In genomic region chr12:14836336-14837210, GRCh38 we compare ENCODE assay signal across 12 cellular contexts. TPM values are rescaled to one million over a fixed set of nuclear protein-coding genes. Genes with fewer than 3 reads are reported as not detected.
DNase-seq lines count a peak whose midpoint lies in the region; ATAC-seq and TF ChIP-seq lines count a peak whose summit lies in the region.
"Had no signal": no experiment of that assay in that cellular context is flagged by ENCODE, and none has a peak within 500 bp of the region (broad histone marks: within the 10 kb centered on the region; RNA-seq: fewer than 3 reads in every experiment).

No MANE protein-coding gene starts in this region.

- H3K4me3 ChIP-seq in smooth muscle cell = peak overlapping the region; percentile 26
- H3K4me3 ChIP-seq: cardiac muscle cell had no signal

- no peak overlapping the region for H3K27ac Mint-ChIP-seq in WTC11
- no peak overlapping the region for H3K27ac Mint-ChIP-seq in stimulated activated naive CD8-positive, alpha-beta T cell treated with anti-CD3 and anti-CD28 coated beads, Interleukin-15, amount 100 ng/mL, for 72 hours
- H3K27ac Mint-ChIP-seq: H9 had no signal

- DNase-seq in HS-5 (ENCODE audit: low read depth) (peak; percentile 79), WTC11 (ENCODE audit: low spot score) (no peak), glomerular visceral epithelial cell (ENCODE audit: extremely low spot score) (peak; percentile 65), smooth muscle cell (lab: John Stamatoyannopoulos, UW; ENCODE audit: unreplicated experiment) (no peak), GM13977 (ENCODE audit: low spot score) (no peak), substantia nigra (lab: John Stamatoyannopoulos, UW) (no peak)
- no peak for DNase-seq in stimulated activated naive CD8-positive, alpha-beta T cell treated with anti-CD3 and anti-CD28 coated beads, Interleukin-15, amount 100 ng/mL, for 72 hours
- DNase-seq: activated CD4-positive, alpha-beta T cell treated with anti-CD3 and anti-CD28 coated beads, Interleukin-2, amount 50 U/mL, for 1 hour; H9; NCI-H774 had no signal

- H3K79me2 ChIP-seq in smooth muscle cell (ENCODE audit: low read depth) = peaks cover 26% of the 10 kb centered on the region

- CTCF ChIA-PET in WTC11 (lab: Charles Lee) = interaction anchor here (0.6 to 0.7 kb wide), 2 partner anchors 33 to 66 kb away, joined by 3 read pairs; partner anchors contain the start of genes C12orf60 and WBP11

- H3K4me3 Mint-ChIP-seq in WTC11 = no peak overlapping the region
- no peak overlapping the region for H3K4me3 Mint-ChIP-seq in stimulated activated naive CD8-positive, alpha-beta T cell treated with anti-CD3 and anti-CD28 coated beads, Interleukin-15, amount 100 ng/mL, for 72 hours
- H3K4me3 Mint-ChIP-seq: H9 had no signal

- peak overlapping the region; percentile 87 for H3K9ac ChIP-seq in smooth muscle cell (ENCODE audit: low read depth)

- POLR2A ChIA-PET in WTC11 (lab: Charles Lee) = interaction anchor here (0.5 kb wide), 1 partner anchor 1049 kb away, joined by 3 read pairs; no protein-coding TSS in a partner anchor

- peaks cover 36% of the 10 kb centered on the region for H3F3A ChIP-seq in smooth muscle cell (ENCODE audit: low read depth)

- in situ Hi-C loops in GM13977 (cut with MboI; ENCODE audit: low pct_unique_long_range_greater_than_20kb, low sequenced_read_pairs, unreplicated experiment) = no loop called here

- H3K9me3 ChIP-seq in smooth muscle cell (replicated peaks; ENCODE audit: low read depth) = no peaks in the 10 kb centered on the region

- peaks cover 11% of the 10 kb centered on the region for H3K4me1 ChIP-seq in smooth muscle cell (ENCODE audit: low read depth)

- peak; percentile 30; the same call in 1 of the 2 replicates for ATAC-seq in WTC11
- ATAC-seq in GM18519 (IDR thresholded peaks at IDR 0.05; ENCODE audit: low FRiP score, unreplicated experiment) = no peak
- no peak for ATAC-seq in stimulated activated naive CD8-positive, alpha-beta T cell treated with anti-CD3 and anti-CD28 coated beads, Interleukin-15, amount 100 ng/mL, for 72 hours

- H2AFZ ChIP-seq in smooth muscle cell (ENCODE audit: low read depth) = no peak overlapping the region

- H3K27me3 ChIP-seq in smooth muscle cell (ENCODE audit: low read depth) = no peaks in the 10 kb centered on the region
- H3K27me3 ChIP-seq: cardiac muscle cell had no signal

- H3K36me3 ChIP-seq in smooth muscle cell (ENCODE audit: low read depth) = no peaks in the 10 kb centered on the region
- H3K36me3 ChIP-seq: cardiac muscle cell had no signal

- peaks cover 6% of the 10 kb centered on the region for H3K36me3 Mint-ChIP-seq in WTC11

- no peaks in the 10 kb centered on the region for H3K27me3 Mint-ChIP-seq in WTC11 (ENCODE audit: low read depth)
- H3K27me3 Mint-ChIP-seq in stimulated activated naive CD8-positive, alpha-beta T cell treated with anti-CD3 and anti-CD28 coated beads, Interleukin-15, amount 100 ng/mL, for 72 hours = peaks cover 25% of the 10 kb centered on the region

- peaks cover 11% of the 10 kb centered on the region for H3K9me3 Mint-ChIP-seq in WTC11
- H3K9me3 Mint-ChIP-seq in stimulated activated naive CD8-positive, alpha-beta T cell treated with anti-CD3 and anti-CD28 coated beads, Interleukin-15, amount 100 ng/mL, for 72 hours = no peaks in the 10 kb centered on the region

- no peaks in the 10 kb centered on the region for H4K20me1 ChIP-seq in smooth muscle cell (ENCODE audit: low read depth)

- no peak for TF ChIP-seq CTCF in WTC11 (IDR thresholded peaks at IDR 0.05)
- TF ChIP-seq CTCF in smooth muscle cell (IDR thresholded peaks at IDR 0.05; ENCODE audit: borderline replicate concordance, insufficient read depth, poor library complexity, severe bottlenecking) = no peak
- TF ChIP-seq CTCF in GM13977 (IDR thresholded peaks at IDR 0.05; ENCODE audit: extremely low read depth, insufficient read depth, missing control alignments) = no peak

- peak overlapping the region; percentile 80 for H3K4me2 ChIP-seq in smooth muscle cell

- H3K27ac ChIP-seq in smooth muscle cell (ENCODE audit: low read depth) (peak overlapping the region; percentile 98), substantia nigra (ENCODE audit: low read depth, low read length, poor library complexity, severe bottlenecking) (no peak overlapping the region)
- H3K27ac ChIP-seq: cardiac muscle cell had no signal

- 3% methylated on average over 7 of the region's 7 CpGs for WGBS in smooth muscle cell (ENCODE audit: low lambda C conversion rate)

- peaks cover 5% of the 10 kb centered on the region for H3K4me1 Mint-ChIP-seq in WTC11
- no peaks in the 10 kb centered on the region for H3K4me1 Mint-ChIP-seq in stimulated activated naive CD8-positive, alpha-beta T cell treated with anti-CD3 and anti-CD28 coated beads, Interleukin-15, amount 100 ng/mL, for 72 hours

TF ChIP-seq in WTC11, 78 proteins besides CTCF, POLR2A, EP300 and RAD21 (continues in another document):
- TF ChIP-seq NR1H2 (CRISPR knock-in tag; IDR thresholded peaks at IDR 0.05) (no peak), ZNF416 (CRISPR knock-in tag; IDR thresholded peaks at IDR 0.05) (no peak), ATF1 (CRISPR knock-in tag; IDR thresholded peaks at IDR 0.05) (no peak), ATF3 (CRISPR knock-in tag; conservative IDR thresholded peaks at IDR 0.05) (no peak), IRF1 (CRISPR knock-in tag; IDR thresholded peaks at IDR 0.05) (no peak), E2F5 (CRISPR knock-in tag; IDR thresholded peaks at IDR 0.05) (no peak), ZNF423 (CRISPR knock-in tag; IDR thresholded peaks at IDR 0.05) (no peak), FOXP4 (CRISPR knock-in tag; IDR thresholded peaks at IDR 0.05) (no peak)

RNA-seq across cellular contexts. Expression of gene ART4, which starts 6.8 kb away (rescaled TPM):
- total RNA-seq in WTC11 (2021) (not detected in 3 replicates), smooth muscle cell (5.0 and 9.0 TPM in 2 replicates)
- 1.7 and 2.0 TPM in 2 replicates for polyA plus RNA-seq in smooth muscle cell
- total RNA-seq: cardiac muscle cell, H9 had no signal

RNA-seq across cellular contexts. Expression of gene SMCO3, which starts 22.6 kb away (rescaled TPM):
- total RNA-seq in WTC11 (2021) (not detected in 3 replicates), smooth muscle cell (0.22 and 1.7 TPM in 2 replicates)
- 0.93 and 2.4 TPM in 2 replicates for polyA plus RNA-seq in smooth muscle cell
- total RNA-seq: cardiac muscle cell, H9 had no signal

RNA-seq across cellular contexts. Expression of gene C12orf60, which starts 33.1 kb away (rescaled TPM):
- total RNA-seq in WTC11 (2021) (1.3 to 2.0 TPM (median 1.8 TPM) in 3 replicates), smooth muscle cell (0.63 and 1.6 TPM in 2 replicates)
- polyA plus RNA-seq in smooth muscle cell = 1.2 and 1.3 TPM in 2 replicates

RNA-seq across cellular contexts. Expression of gene WBP11, which starts 33.3 kb away (rescaled TPM):
- 98.4 to 111 TPM (median 102 TPM) in 3 replicates for total RNA-seq in WTC11 (2021)
- total RNA-seq in smooth muscle cell = 20.6 and 24.2 TPM in 2 replicates
- polyA plus RNA-seq in smooth muscle cell = 55.7 and 56.8 TPM in 2 replicates

RNA-seq across cellular contexts. Expression of gene MGP, which starts 49.1 kb away (rescaled TPM):
- total RNA-seq in WTC11 (2021) = 0.32 to 0.96 TPM (median 0.66 TPM) in 3 replicates
- total RNA-seq in smooth muscle cell = 173 and 176 TPM in 2 replicates
- 626 and 815 TPM in 2 replicates for polyA plus RNA-seq in smooth muscle cell
- total RNA-seq: cardiac muscle cell, H9 had no signal

Comparison
In these comparisons a context has a peak if more than half of its experiments do, and no peak if none do; other contexts are left out.
1. DNase-seq: peak in HS-5 (single experiment) and glomerular visceral epithelial cell (single experiment); none in WTC11 (single experiment), smooth muscle cell (single experiment), GM13977 (single experiment), stimulated activated naive CD8-positive, alpha-beta T cell treated with anti-CD3 and anti-CD28 coated beads, Interleukin-15, amount 100 ng/mL, for 72 hours (0 of 2) and substantia nigra (0 of 49).